ENCODE assay signal across 21 cellular contexts in the genomic region with DNA sequence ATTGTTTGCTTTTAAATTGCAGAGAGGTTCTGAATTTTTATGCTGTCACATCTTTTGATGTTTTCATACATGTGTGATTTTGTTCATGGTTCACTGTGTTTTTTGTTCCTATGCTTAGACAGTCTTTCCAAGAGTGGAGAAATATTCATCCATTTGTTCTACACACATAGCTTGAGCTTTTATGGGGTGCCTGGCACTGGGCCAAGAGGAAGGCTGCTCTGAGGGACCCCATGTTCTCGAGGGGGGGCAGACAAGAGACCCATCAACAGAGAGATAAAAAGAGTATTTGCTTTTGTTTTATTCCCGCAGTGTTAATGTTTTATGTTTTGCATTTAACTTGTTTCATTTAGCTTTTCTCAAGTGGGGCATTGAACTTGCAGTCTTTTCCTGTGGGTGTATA. TPM values are rescaled to one million over a fixed set of nuclear protein-coding genes. Genes with fewer than 3 reads are reported as not detected.
DNase-seq lines count a peak whose midpoint lies in the region; ATAC-seq and TF ChIP-seq lines count a peak whose summit lies in the region.
"Had no signal": no experiment of that assay in that cellular context is flagged by ENCODE, and none has a peak within 500 bp of the region (broad histone marks: within the 10 kb centered on the region; RNA-seq: fewer than 3 reads in every experiment).

No MANE protein-coding gene starts in this region.

- peaks cover 9% of the 10 kb centered on the region for H3K79me2 ChIP-seq in DOHH2 (ENCODE audit: control insufficient read depth, low read length)

- no peak for TF ChIP-seq POLR2A in ovary (IDR thresholded peaks at IDR 0.05)
- TF ChIP-seq POLR2A in gastrocnemius medialis (IDR thresholded peaks at IDR 0.05), result no peak

- H3K4me1 Mint-ChIP-seq in brain, result peaks cover 20% of the 10 kb centered on the region
- H3K4me1 Mint-ChIP-seq: mesothelial cell of epicardium, nephron progenitor cell had no signal

- peak; percentile 41 for DNase-seq in NCI-H1105 (lab: John Stamatoyannopoulos, UW)
- no peak for DNase-seq in NCI-H1105 treated with DMSO at 0.1 percent for 48 hours (lab: John Stamatoyannopoulos, UW)
- peak in 3 of 5 donors; percentile 41 to 57 (median 48) for DNase-seq in ovary
- DNase-seq in NCI-H82 (lab: John Stamatoyannopoulos, UW), result no peak
- no peak for DNase-seq in gastrocnemius medialis
- DNase-seq: activated naive CD4-positive, alpha-beta T cell treated with anti-CD3 and anti-CD28 coated beads for 36 hours; activated T-cell treated with anti-CD3 and anti-CD28 coated beads, Interleukin-2, amount 50 U/mL, for 1 hour; Calu3; NCI-H226; NCI-H774; nephron progenitor cell; PC-3; SHP77 treated with DMSO at 0.1 percent for 48 hours had no signal

- H3K4me3 ChIP-seq in DOHH2 (ENCODE audit: low read length) (peak overlapping the region; percentile 57), ovary (no peak overlapping the region), gastrocnemius medialis (no peak overlapping the region)
- H3K4me3 ChIP-seq: ascending aorta, prostate gland had no signal

- peaks cover 88% of the 10 kb centered on the region for H3K36me3 Mint-ChIP-seq in brain

- H4K20me1 ChIP-seq in DOHH2 (ENCODE audit: control insufficient read depth, insufficient read depth, low read depth, low read length), result no peaks in the 10 kb centered on the region

- peaks cover 0 to 8% (median 0%) of the 10 kb centered on the region in 5 experiments for H3K9me3 Mint-ChIP-seq in brain
- H3K9me3 Mint-ChIP-seq: activated naive CD4-positive, alpha-beta T cell treated with anti-CD3 and anti-CD28 coated beads for 36 hours; mesothelial cell of epicardium had no signal

- H3K27ac Mint-ChIP-seq in brain, result peak overlapping the region in 4 of 5 experiments; percentile 34 to 60 (median 40)
- H3K27ac Mint-ChIP-seq: activated naive CD4-positive, alpha-beta T cell treated with anti-CD3 and anti-CD28 coated beads for 36 hours; mesothelial cell of epicardium; nephron progenitor cell had no signal

- no peak for ATAC-seq in gastrocnemius medialis
- ATAC-seq in GM18868 (IDR thresholded peaks at IDR 0.05; ENCODE audit: unreplicated experiment), result no peak
- ATAC-seq: PC-3 had no signal

- H3K9me3 ChIP-seq in DOHH2 (ENCODE audit: control insufficient read depth, insufficient read depth, low read length), result no peaks in the 10 kb centered on the region
- H3K9me3 ChIP-seq in ovary, result no peaks in the 10 kb centered on the region
- H3K9me3 ChIP-seq in gastrocnemius medialis, result no peaks in the 10 kb centered on the region
- H3K9me3 ChIP-seq: ascending aorta, prostate gland had no signal

- H3K27me3 ChIP-seq in DOHH2 (ENCODE audit: control insufficient read depth, low read length) (no peaks in the 10 kb centered on the region), ovary (no peaks in the 10 kb centered on the region), gastrocnemius medialis (no peaks in the 10 kb centered on the region)
- H3K27me3 ChIP-seq: ascending aorta had no signal

- WGBS in ovary, 3 donors, result 5 to 9% (median 7%) methylated on average over 2 of the region's 2 CpGs

- H3K9me2 ChIP-seq in DOHH2 (replicated peaks; ENCODE audit: control insufficient read depth, low read length), result no peaks in the 10 kb centered on the region

- H3K4me2 ChIP-seq in DOHH2 (ENCODE audit: low read length), result peak overlapping the region; percentile 77

- in situ Hi-C loops in gastrocnemius medialis (cut with MboI; ENCODE audit: low sequenced_read_pairs in 4 of 4), result no loop called here

- H3K4me3 Mint-ChIP-seq in brain, result peak overlapping the region in 1 of 5 experiments; percentile 25
- H3K4me3 Mint-ChIP-seq: activated naive CD4-positive, alpha-beta T cell treated with anti-CD3 and anti-CD28 coated beads for 36 hours; endodermal cell; mesothelial cell of epicardium; nephron progenitor cell had no signal

- H3K27ac ChIP-seq in DOHH2 (ENCODE audit: low read depth, low read length) (peak overlapping the region; percentile 88), ovary (no peak overlapping the region), gastrocnemius medialis (no peak overlapping the region)
- H3K27ac ChIP-seq: 22Rv1, ascending aorta, prostate gland had no signal

- H3F3A ChIP-seq in DOHH2 (ENCODE audit: control insufficient read depth, insufficient read depth), result peaks cover 32% of the 10 kb centered on the region

- intact Hi-C loops in ovary (cut with DNase I), result no loop called here
- intact Hi-C loops in gastrocnemius medialis (cut with DNase I; ENCODE audit: low total_unique reads), result no loop called here

- H3K36me3 ChIP-seq in DOHH2 (ENCODE audit: control insufficient read depth, low read length) (peaks cover 62% of the 10 kb centered on the region), ovary (no peaks in the 10 kb centered on the region), gastrocnemius medialis (peaks cover 0 to 43% of the 10 kb centered on the region in 2 donors)

- TF ChIP-seq EP300 in ovary (IDR thresholded peaks at IDR 0.05), result no peak

- H3K4me1 ChIP-seq in DOHH2 (ENCODE audit: control insufficient read depth, low read length) (peaks cover 59% of the 10 kb centered on the region), ovary (ENCODE audit: insufficient read depth) (peaks cover 12% of the 10 kb centered on the region), gastrocnemius medialis (peaks cover 0 to 7% of the 10 kb centered on the region in 2 donors)
- H3K4me1 ChIP-seq: ascending aorta, prostate gland had no signal

- no peaks in the 10 kb centered on the region for H3K27me3 Mint-ChIP-seq in brain

- TF ChIP-seq CTCF in DOHH2 (IDR thresholded peaks at IDR 0.05; ENCODE audit: low read depth, low read length, poor library complexity, severe bottlenecking), result no peak
- no peak for TF ChIP-seq CTCF in brain (conservative IDR thresholded peaks at IDR 0.05)
- TF ChIP-seq CTCF in ovary (IDR thresholded peaks at IDR 0.05), result no peak
- TF ChIP-seq CTCF in gastrocnemius medialis (IDR thresholded peaks at IDR 0.05 in 4 of 5, conservative IDR thresholded peaks at IDR 0.05 in 1 of 5), result no peak

RNA-seq across cellular contexts. Expression of gene CABIN1, which starts 57.6 kb away (rescaled TPM):
- polyA plus RNA-seq in brain (ENCODE audit: insufficient read depth, low read depth, low replicate concordance) (54.3 TPM), ovary (10 to 100 TPM; 15.7 to 25.1 TPM)
- total RNA-seq in ovary (10 to 100 TPM; 26.3 to 68.0 (median 50.2) TPM), gastrocnemius medialis (10 to 100 TPM; 18.8 to 31.5 (median 22.4) TPM)

Comparison
In these comparisons a context has a peak if more than half of its experiments do, and no peak if none do; other contexts are left out.
1. DNase-seq: peak in NCI-H1105 (single experiment) and ovary (3 of 5); none in NCI-H1105 treated with DMSO at 0.1 percent for 48 hours (single experiment), NCI-H82 (single experiment) and gastrocnemius medialis (0 of 2).